In genomic region chr6:76776876-76777275, GRCh38 we compare ENCODE assay signal across 23 cellular contexts.
A peak's percentile ranks its signal among the peaks of the same experiment; 100 is the strongest.
DNase-seq lines count a peak whose midpoint lies in the region; ATAC-seq, FAIRE-seq and TF ChIP-seq lines count a peak whose summit lies in the region.
"Had no signal": no experiment of that assay in that cellular context is flagged by ENCODE, and none has a peak within 500 bp of the region (broad histone marks: within the 10 kb centered on the region; RNA-seq: fewer than 3 reads in every experiment).

No MANE protein-coding gene starts in this region.

- no peaks in the 10 kb centered on the region for H3K36me3 ChIP-seq in small intestine (ENCODE audit: control insufficient read depth in 2 of 2, insufficient read depth in 2 of 2, low read length in 2 of 2)
- H3K36me3 ChIP-seq: HAP-1 had no signal

- no peaks in the 10 kb centered on the region for H3K9me3 ChIP-seq in small intestine (ENCODE audit: control insufficient read depth, low read depth)
- H3K9me3 ChIP-seq: A549, HAP-1 had no signal

- WGBS in small intestine, 3 donors = 74 to 80% (median 74%) methylated on average over 1 of the region's 1 CpG

- FAIRE-seq in small intestine (lab: Jason Lieb, UNC) = no peak
- FAIRE-seq: A549, GM12878, GM19239, H54 had no signal

- H3K4me3 ChIP-seq in retinal pigment epithelial cell (ENCODE audit: low read length) (no peak overlapping the region), small intestine (ENCODE audit: low read depth in 1 of 2, low read length in 2 of 2) (no peak overlapping the region)
- H3K4me3 ChIP-seq: A549, GM12878, HAP-1 had no signal

- no peaks in the 10 kb centered on the region for H3K4me1 ChIP-seq in small intestine (ENCODE audit: control insufficient read depth in 2 of 2, insufficient read depth in 1 of 2, low read depth in 1 of 2, low read length in 1 of 2)
- H3K4me1 ChIP-seq: A549, HAP-1 had no signal

- H3K27ac ChIP-seq in small intestine (ENCODE audit: low read depth in 1 of 2, low read length in 1 of 2) = no peak overlapping the region
- H3K27ac ChIP-seq: A549 had no signal

- no peak for ATAC-seq in HG02884 (IDR thresholded peaks at IDR 0.05; ENCODE audit: unreplicated experiment)
- ATAC-seq in GM19463 (IDR thresholded peaks at IDR 0.05; ENCODE audit: unreplicated experiment) = no peak
- ATAC-seq: A549, GM12878 had no signal

- H3K27me3 ChIP-seq in small intestine (ENCODE audit: control insufficient read depth in 2 of 2, insufficient read depth in 2 of 2, low read length in 2 of 2) = no peaks in the 10 kb centered on the region

- TF ChIP-seq CTCF in retinal pigment epithelial cell (conservative IDR thresholded peaks at IDR 0.05; ENCODE audit: low read depth, low read length) = no peak

- peak; percentile 45 for DNase-seq in LHCN-M2 (ENCODE audit: low read depth)
- DNase-seq in dermis blood vessel endothelial cell = peak; percentile 70
- peak; percentile 37 for DNase-seq in myocyte (ENCODE audit: low read depth)
- DNase-seq in retinal pigment epithelial cell (ENCODE audit: low read depth) = peak; percentile 33
- no peak for DNase-seq in small intestine
- DNase-seq in NCI-H82 (lab: John Stamatoyannopoulos, UW) = no peak
- DNase-seq: 8988T; C1 segment of cervical spinal cord; Calu3; CD4-positive, alpha-beta memory T cell; COR-L47; DMS79; EL; GDM1; GOT3; HFFc6 had no signal

Comparison
In these comparisons a context has a peak if more than half of its experiments do, and no peak if none do; other contexts are left out.
1. DNase-seq: peak in LHCN-M2 (single experiment), dermis blood vessel endothelial cell (single experiment), myocyte (single experiment) and retinal pigment epithelial cell (single experiment); none in small intestine (single experiment) and NCI-H82 (single experiment).